In the genomic region with DNA sequence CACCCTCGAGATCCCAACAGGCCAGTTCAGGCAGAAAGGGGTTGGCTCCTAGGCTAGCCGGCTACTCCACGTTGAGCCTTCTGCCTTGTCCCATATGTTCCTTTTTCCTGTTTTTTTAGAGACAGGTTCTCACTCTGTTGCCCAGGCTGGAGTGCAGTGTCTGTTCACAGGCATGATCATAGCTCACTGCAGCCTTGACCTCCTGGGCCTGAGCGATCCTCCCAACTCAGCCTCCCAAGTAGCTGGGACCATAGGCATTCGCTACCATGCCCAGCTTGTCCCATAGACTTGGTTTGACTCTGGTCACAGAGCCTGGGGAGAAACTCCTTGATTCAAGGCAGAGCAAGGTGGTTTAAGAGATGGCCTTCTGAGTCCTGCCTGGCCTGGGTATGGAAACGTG, we compare ENCODE assay signal across 11 cellular contexts. TPM values are rescaled to one million over a fixed set of nuclear protein-coding genes. Genes with fewer than 3 reads are reported as not detected.
A peak's percentile ranks its signal among the peaks of the same experiment; 100 is the strongest.
DNase-seq lines count a peak whose midpoint lies in the region; TF ChIP-seq lines count a peak whose summit lies in the region.
"Had no signal": no experiment of that assay in that cellular context is flagged by ENCODE, and none has a peak within 500 bp of the region (broad histone marks: within the 10 kb centered on the region; RNA-seq: fewer than 3 reads in every experiment).

No MANE protein-coding gene starts in this region.

- H3K79me2 ChIP-seq in mammary epithelial cell (ENCODE audit: insufficient read depth, low read length) (peaks cover 41% of the 10 kb centered on the region), mesendoderm (ENCODE audit: control insufficient read depth, insufficient read depth, low read length) (peaks cover 31% of the 10 kb centered on the region)

- H4K5ac ChIP-seq in mesendoderm (ENCODE audit: low read length) = no peak overlapping the region

- peaks cover 3% of the 10 kb centered on the region for H3K4me1 ChIP-seq in mammary epithelial cell (ENCODE audit: insufficient read depth, low read length)
- H3K4me1 ChIP-seq in adrenal gland (replicated peaks in 1 of 2) = peaks cover 8 to 58% of the 10 kb centered on the region in 2 donors
- peaks cover 35% of the 10 kb centered on the region for H3K4me1 ChIP-seq in mesendoderm (ENCODE audit: control insufficient read depth, low read depth, low read length)
- peaks cover 0 to 65% (median 38%) of the 10 kb centered on the region in 4 donors for H3K4me1 ChIP-seq in tibial nerve

- CTCF ChIA-PET in MCF 10A (lab: Yijun Ruan, JAX) = interaction anchor here (0.6 to 0.7 kb wide), 3 partner anchors 10 to 1016 kb away, joined by 3 to 5 read pairs (median 4); no protein-coding TSS in a partner anchor
- CTCF ChIA-PET in mammary epithelial cell (lab: Charles Lee; ENCODE audit: low non-redundant PET) = interaction anchor here (0.6 kb wide), 1 partner anchor 21 kb away, joined by 4 read pairs; no protein-coding TSS in a partner anchor

- no peak overlapping the region for H3K18ac ChIP-seq in mesendoderm (ENCODE audit: low read length)

- peaks cover 40% of the 10 kb centered on the region for H3K4me1 Mint-ChIP-seq in MCF 10A (ENCODE audit: insufficient read depth, unreplicated experiment)

- peaks cover 18% of the 10 kb centered on the region for H3K36me3 Mint-ChIP-seq in MCF 10A (ENCODE audit: insufficient read depth, unreplicated experiment)

- H3K27ac ChIP-seq in mammary epithelial cell (ENCODE audit: insufficient read depth, low read depth, low read length) (no peak overlapping the region), adrenal gland (peak overlapping the region in 3 of 5 donors; percentile 32 to 90 (median 63)), mesendoderm (ENCODE audit: low read depth, low read length) (no peak overlapping the region), tibial nerve (peak overlapping the region in 3 of 4 donors; percentile 31 to 80 (median 34))

- H3K4me2 ChIP-seq in mammary epithelial cell (ENCODE audit: insufficient read depth, low read depth, low read length) (no peak overlapping the region), mesendoderm (ENCODE audit: low read length) (no peak overlapping the region)

- no TSS peak for BruUV-seq in MCF 10A (replicated peaks; lab: Mats Ljungman, UMichigan)
- no TSS peak for BruUV-seq in mammary epithelial cell (replicated peaks; lab: Mats Ljungman, UMichigan)

- TF ChIP-seq CTCF in MCF 10A (IDR thresholded peaks at IDR 0.05; ENCODE audit: unreplicated experiment) (no peak), mammary epithelial cell (conservative IDR thresholded peaks at IDR 0.05 in 1 of 2, IDR thresholded peaks at IDR 0.05 in 1 of 2; ENCODE audit: extremely low read depth in 1 of 2, insufficient read depth in 1 of 2, low read depth in 1 of 2, low read length in 2 of 2) (no peak), adrenal gland (IDR thresholded peaks at IDR 0.05) (no peak), tibial nerve (IDR thresholded peaks at IDR 0.05) (no peak)

- no peak overlapping the region for H2AFZ ChIP-seq in mammary epithelial cell (ENCODE audit: low read depth, low read length)

- H4K8ac ChIP-seq in mesendoderm (ENCODE audit: low read depth, low read length) = no peak overlapping the region

- H3K4me3 ChIP-seq in mammary epithelial cell (replicated peaks in 1 of 3; ENCODE audit: insufficient read depth in 1 of 3, low read depth in 2 of 3, low read length in 3 of 3) (no peak overlapping the region), adrenal gland (no peak overlapping the region), mesendoderm (ENCODE audit: low read length) (no peak overlapping the region), tibial nerve (no peak overlapping the region)

- dilution Hi-C loops in mammary epithelial cell (cut with HindIII; ENCODE audit: low sequenced_read_pairs) = no loop called here

- peak overlapping the region; percentile 37 for H3K27ac Mint-ChIP-seq in MCF 10A (ENCODE audit: low read depth, unreplicated experiment)

- H3K4me3 Mint-ChIP-seq in MCF 10A (ENCODE audit: unreplicated experiment) = no peak overlapping the region

- H2BK5ac ChIP-seq in mesendoderm (ENCODE audit: low read length) = no peak overlapping the region

- no peaks in the 10 kb centered on the region for H3K27me3 Mint-ChIP-seq in MCF 10A (ENCODE audit: insufficient read depth, unreplicated experiment)

- no peak overlapping the region for H2BK120ac ChIP-seq in mesendoderm (ENCODE audit: low read depth, low read length)

- H3K9ac ChIP-seq in mammary epithelial cell (ENCODE audit: insufficient read depth, low read length) (no peak overlapping the region), mesendoderm (ENCODE audit: low read length) (no peak overlapping the region)

- peak overlapping the region; percentile 56 for H3K56ac ChIP-seq in mesendoderm (ENCODE audit: low read length)

- no peak overlapping the region for H3K4ac ChIP-seq in mesendoderm (ENCODE audit: low read depth, low read length)

- H3K9me3 Mint-ChIP-seq in MCF 10A (ENCODE audit: unreplicated experiment) = no peaks in the 10 kb centered on the region

- no peaks in the 10 kb centered on the region for H3K9me3 ChIP-seq in mammary epithelial cell (replicated peaks; ENCODE audit: insufficient read depth, low read length)
- H3K9me3 ChIP-seq in adrenal gland (replicated peaks in 1 of 3) = no peaks in the 10 kb centered on the region
- no peaks in the 10 kb centered on the region for H3K9me3 ChIP-seq in tibial nerve
- H3K9me3 ChIP-seq: BE2C had no signal

- H2AK5ac ChIP-seq in mesendoderm (ENCODE audit: low read length) = no peak overlapping the region

- peaks cover 32% of the 10 kb centered on the region for H3K79me1 ChIP-seq in mesendoderm (ENCODE audit: low read length)

- H2BK15ac ChIP-seq in mesendoderm (replicated peaks; ENCODE audit: low read depth) = no peak overlapping the region

- 95% methylated on average over 5 of the region's 6 CpGs for WGBS in mammary epithelial cell (ENCODE audit: low coverage, missing lambda C conversion rate)
- WGBS in adrenal gland, 4 donors = 67 to 77% (median 74%) methylated on average over 4 to 6 of the region's 6 CpGs
- WGBS in mesendoderm (ENCODE audit: extremely low coverage, insufficient coverage, low lambda C conversion rate) = no CpG with 5 or more reads among the region's 6 CpGs
- WGBS in tibial nerve, 2 donors = 71 to 75% methylated on average over 6 of the region's 6 CpGs

- no peaks in the 10 kb centered on the region for H4K20me1 ChIP-seq in mammary epithelial cell (ENCODE audit: insufficient read depth, low read length)

- peak overlapping the region; percentile 59 for H3K23ac ChIP-seq in mesendoderm (ENCODE audit: low read length)

- TF ChIP-seq POLR2A in adrenal gland (IDR thresholded peaks at IDR 0.05) = no peak
- TF ChIP-seq POLR2A in tibial nerve (IDR thresholded peaks at IDR 0.05) = no peak

- in situ Hi-C loops in mammary epithelial cell (cut with MboI; ENCODE audit: low sequenced_read_pairs in 2 of 2) = no loop called here

- POLR2A ChIA-PET in MCF 10A (lab: Yijun Ruan, JAX) = interaction anchor here (1.1 to 4.0 kb wide), 4 partner anchors 8 to 31 kb away, joined by 3 to 22 read pairs (median 18); a partner anchor contains a TSS

- H3K36me3 ChIP-seq in mammary epithelial cell (ENCODE audit: insufficient read depth, low read length) (no peaks in the 10 kb centered on the region), adrenal gland (replicated peaks in 1 of 2) (no peaks in the 10 kb centered on the region), mesendoderm (ENCODE audit: control insufficient read depth, insufficient read depth, low read length) (no peaks in the 10 kb centered on the region), tibial nerve (no peaks in the 10 kb centered on the region)
- H3K36me3 ChIP-seq: BE2C had no signal

- no peaks in the 10 kb centered on the region for H3K27me3 ChIP-seq in mammary epithelial cell (ENCODE audit: insufficient read depth, low read length)
- no peaks in the 10 kb centered on the region for H3K27me3 ChIP-seq in adrenal gland
- no peaks in the 10 kb centered on the region for H3K27me3 ChIP-seq in mesendoderm (ENCODE audit: insufficient read depth, low read length, poor library complexity)
- H3K27me3 ChIP-seq in tibial nerve = no peaks in the 10 kb centered on the region
- H3K27me3 ChIP-seq: BE2C had no signal

- DNase-seq in MCF 10A (ENCODE audit: unreplicated experiment) (no peak), mammary epithelial cell (no peak), adrenal gland (no peak), mesendoderm (no peak), tibial nerve (ENCODE audit: low spot score in 2 of 2) (no peak), NCI-H526 (lab: John Stamatoyannopoulos, UW) (no peak), NCI-H69 (lab: John Stamatoyannopoulos, UW) (no peak)
- no peak for DNase-seq in activated CD8-positive, alpha-beta memory T cell treated with anti-CD3 and anti-CD28 coated beads, Interleukin-2, amount 50 U/mL, for 48 hours
- DNase-seq: BE2C; NCI-H1436 treated with DMSO at 0.1 percent for 48 hours; stimulated activated CD4-positive, alpha-beta T cell treated with anti-CD3 and anti-CD28 coated beads, Interleukin-4, amount 100 ng/mL, for 4 hours had no signal

- intact Hi-C loops in MCF 10A (cut with micrococcal nuclease) (no loop called here), mammary epithelial cell (cut with micrococcal nuclease) (no loop called here), adrenal gland (cut with DNase I) (no loop called here)

- no peak for TF ChIP-seq EP300 in tibial nerve (IDR thresholded peaks at IDR 0.05)

RNA-seq across cellular contexts. Expression of a gene that starts 32.3 kb away (rescaled TPM):
- total RNA-seq in MCF 10A (2022) (27.3 and 32.2 TPM in 2 replicates), mammary epithelial cell (10 to 100 TPM in 1 of 2 donors, 1 to 10 TPM in 1; 9.7 to 18.3 TPM), adrenal gland (10 to 100 TPM in 7 of 8 donors, 1 to 10 TPM in 1; 4.1 to 23.1 (median 15.5) TPM), tibial nerve (10 to 100 TPM in 3 of 4 donors, 1 to 10 TPM in 1; 9.0 to 15.6 (median 11.2) TPM)
- polyA plus RNA-seq in mammary epithelial cell (2.8 TPM), adrenal gland (10 to 100 TPM in 2 of 3 donors, 1 to 10 TPM in 1; 7.4 to 59.0 (median 32.2) TPM)
- 16.2 TPM for polyA minus RNA-seq in mammary epithelial cell
- 51.0 TPM for polyA plus RNA-seq in mesendoderm (2013, experiment 1 of 2)
- polyA plus RNA-seq in mesendoderm (2013, experiment 2 of 2) = 54.6 TPM

Comparison
In these comparisons a context has a peak if more than half of its experiments do, and no peak if none do; other contexts are left out.
1. H3K27ac ChIP-seq: peak in adrenal gland (3 of 5) and tibial nerve (3 of 4); none in mammary epithelial cell (single experiment) and mesendoderm (single experiment).